ENCODE assay signal across 9 cellular contexts in the genomic region with DNA sequence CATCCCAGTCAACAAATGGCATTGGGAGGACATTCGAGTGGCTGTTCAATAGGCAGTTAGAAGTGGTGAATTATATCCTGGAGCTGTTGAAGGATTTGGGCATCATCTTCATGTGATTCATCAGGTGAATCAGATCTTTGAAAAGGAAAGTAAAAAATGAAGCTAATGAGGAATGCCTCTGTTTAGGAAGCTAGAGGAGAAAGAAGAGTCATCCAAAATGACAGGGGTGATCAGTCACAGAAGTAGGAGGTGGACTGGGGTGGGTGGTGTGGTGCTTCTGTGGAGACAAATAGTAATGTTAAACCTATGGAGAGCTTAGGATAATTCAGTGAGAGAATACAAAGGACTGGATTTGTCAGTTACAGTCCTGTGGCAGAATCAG. TPM values are rescaled to one million over a fixed set of nuclear protein-coding genes. Genes with fewer than 3 reads are reported as not detected.
DNase-seq lines count a peak whose midpoint lies in the region; ATAC-seq and TF ChIP-seq lines count a peak whose summit lies in the region.
"Had no signal": no experiment of that assay in that cellular context is flagged by ENCODE, and none has a peak within 500 bp of the region (broad histone marks: within the 10 kb centered on the region; RNA-seq: fewer than 3 reads in every experiment).

No MANE protein-coding gene starts in this region.

- DNase-seq in stimulated activated naive CD4-positive, alpha-beta T cell treated with Interleukin-2 at 50 U/mL for 16 hours (lab: John Stamatoyannopoulos, UW), result peak; percentile 31
- DNase-seq in stimulated activated naive CD4-positive, alpha-beta T cell (lab: John Stamatoyannopoulos, UW), result no peak
- no peak for DNase-seq in T-helper 17 cell
- peak; percentile 41 for DNase-seq in fibroblast of the aortic adventitia (ENCODE audit: low read depth)
- no peak for DNase-seq in left colon
- no peak for DNase-seq in left ventricle myocardium inferior
- no peak for DNase-seq in MM.1S

- no peaks in the 10 kb centered on the region for H3K9me2 ChIP-seq in MM.1S (replicated peaks; ENCODE audit: insufficient read depth, low read length)

- no peaks in the 10 kb centered on the region for H3K36me3 ChIP-seq in left ventricle myocardium inferior
- H3K36me3 ChIP-seq in MM.1S (replicated peaks; ENCODE audit: insufficient read depth, low read length), result no peaks in the 10 kb centered on the region

- peaks cover 14% of the 10 kb centered on the region for H3K4me1 Mint-ChIP-seq in T-helper 17 cell

- H3K36me3 Mint-ChIP-seq in T-helper 17 cell (ENCODE audit: low read depth), result peaks cover 7% of the 10 kb centered on the region

- TF ChIP-seq CTCF in fibroblast of the aortic adventitia (IDR thresholded peaks at IDR 0.05; ENCODE audit: insufficient read depth, low read length) (no peak), left ventricle myocardium inferior (IDR thresholded peaks at IDR 0.05; ENCODE audit: borderline replicate concordance) (no peak), MM.1S (IDR thresholded peaks at IDR 0.05; ENCODE audit: low read length) (no peak)

- peak overlapping the region; percentile 53 for H3K27ac Mint-ChIP-seq in T-helper 17 cell

- ATAC-seq in T-helper 17 cell (no peak), GM18498 (IDR thresholded peaks at IDR 0.05; ENCODE audit: unreplicated experiment) (no peak), left colon (no peak)

- H3K27ac ChIP-seq in left ventricle myocardium inferior (replicated peaks) (no peak overlapping the region), MM.1S (ENCODE audit: low read length) (no peak overlapping the region)
- H3K27ac ChIP-seq: SK-N-MC had no signal

- H3K4me3 Mint-ChIP-seq in T-helper 17 cell, result peak overlapping the region; percentile 41

- H3K4me2 ChIP-seq in MM.1S (ENCODE audit: low read depth, low read length), result no peak overlapping the region

- no peak overlapping the region for H3K9ac ChIP-seq in MM.1S (ENCODE audit: low read length)

- intact Hi-C loops in left colon (cut with DNase I, micrococcal nuclease) (no loop called here), left ventricle myocardium inferior (cut with micrococcal nuclease) (no loop called here)

- H3F3A ChIP-seq in MM.1S (ENCODE audit: insufficient read depth, low read length), result peaks cover 4% of the 10 kb centered on the region

- H3K4me1 ChIP-seq in left ventricle myocardium inferior (peaks cover 19% of the 10 kb centered on the region), MM.1S (ENCODE audit: low read length) (peaks cover 3% of the 10 kb centered on the region)

- no peaks in the 10 kb centered on the region for H4K20me1 ChIP-seq in MM.1S (ENCODE audit: insufficient read depth, low read length)

- no peaks in the 10 kb centered on the region for H3K27me3 Mint-ChIP-seq in T-helper 17 cell

- H3K79me2 ChIP-seq in MM.1S (ENCODE audit: low read length), result peaks cover 4% of the 10 kb centered on the region

- H3K4me3 ChIP-seq in fibroblast of the aortic adventitia (ENCODE audit: low read depth, low read length) (no peak overlapping the region), left ventricle myocardium inferior (no peak overlapping the region), MM.1S (ENCODE audit: low read length) (no peak overlapping the region)
- H3K4me3 ChIP-seq: SK-N-MC had no signal

- H3K27me3 ChIP-seq in left ventricle myocardium inferior (ENCODE audit: low read depth) (no peaks in the 10 kb centered on the region), MM.1S (replicated peaks; ENCODE audit: insufficient read depth, low read length) (no peaks in the 10 kb centered on the region)

- H2AFZ ChIP-seq in MM.1S (ENCODE audit: low read length), result no peak overlapping the region

- no peaks in the 10 kb centered on the region for H3K9me3 ChIP-seq in T-helper 17 cell (ENCODE audit: control insufficient read depth, low read length, poor library complexity, severe bottlenecking)
- no peaks in the 10 kb centered on the region for H3K9me3 ChIP-seq in left ventricle myocardium inferior (replicated peaks)
- no peaks in the 10 kb centered on the region for H3K9me3 ChIP-seq in MM.1S (replicated peaks; ENCODE audit: insufficient read depth, low read length)

RNA-seq across cellular contexts. Expression of a gene that starts 32.7 kb away (rescaled TPM):
- total RNA-seq in T-helper 17 cell (10 to 100 TPM; 22.8 to 31.0 TPM), fibroblast of the aortic adventitia (ENCODE audit: low replicate concordance) (23.3 and 26.7 TPM in 2 replicates), left colon (10 to 100 TPM; 33.5 to 37.7 TPM), left ventricle myocardium inferior (13.2 TPM)

Comparison
In these comparisons a context has a peak if more than half of its experiments do, and no peak if none do; other contexts are left out.
1. DNase-seq: peak in stimulated activated naive CD4-positive, alpha-beta T cell treated with Interleukin-2 at 50 U/mL for 16 hours (single experiment) and fibroblast of the aortic adventitia (single experiment); none in stimulated activated naive CD4-positive, alpha-beta T cell (0 of 6), T-helper 17 cell (0 of 3), left colon (0 of 2), left ventricle myocardium inferior (single experiment) and MM.1S (single experiment).